In the genomic region with DNA sequence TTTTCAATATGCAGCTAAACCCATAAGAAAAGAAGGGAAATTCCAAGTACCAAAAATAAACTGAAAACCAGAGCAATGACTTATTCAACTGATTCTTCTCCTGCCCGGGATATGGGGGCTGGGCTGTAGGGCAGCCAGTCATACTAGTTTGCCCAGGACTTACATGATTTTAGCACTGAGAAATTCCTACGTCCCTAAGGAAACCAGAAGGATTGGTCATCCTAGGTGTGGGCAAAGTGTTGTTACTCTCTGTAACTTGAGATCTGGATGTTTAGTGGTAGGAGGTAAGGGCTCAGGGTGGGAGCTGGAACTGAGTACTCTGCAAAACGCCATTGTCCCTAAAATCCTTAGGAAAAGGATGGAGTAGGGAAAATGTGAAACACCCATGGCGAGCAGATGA, we compare ENCODE assay signal across 29 cellular contexts. TPM values are rescaled to one million over a fixed set of nuclear protein-coding genes. Genes with fewer than 3 reads are reported as not detected.
DNase-seq lines count a peak whose midpoint lies in the region; TF ChIP-seq lines count a peak whose summit lies in the region.
"Had no signal": no experiment of that assay in that cellular context is flagged by ENCODE, and none has a peak within 500 bp of the region (broad histone marks: within the 10 kb centered on the region; RNA-seq: fewer than 3 reads in every experiment).

No MANE protein-coding gene starts in this region.

- no peak overlapping the region for H2AK5ac ChIP-seq in H9 (ENCODE audit: insufficient read length, low read length)

- no peak overlapping the region for H3K56ac ChIP-seq in H9 (ENCODE audit: insufficient read length, low read depth, low read length)

- no peak overlapping the region for H3K23ac ChIP-seq in H9 (ENCODE audit: insufficient read length, low read depth, low read length)

- H2AFZ ChIP-seq in H9 (ENCODE audit: low read length) = no peak overlapping the region
- H2AFZ ChIP-seq: hepatocyte had no signal

- no peak overlapping the region for H2BK12ac ChIP-seq in H9 (ENCODE audit: insufficient read length, low read depth, low read length)

- no peak overlapping the region for H2BK5ac ChIP-seq in H9 (ENCODE audit: insufficient read length, low read length)

- H2BK15ac ChIP-seq in H9 (ENCODE audit: low read depth, low read length) = no peak overlapping the region

- H3K9me3 Mint-ChIP-seq in H9 = peaks cover 11% of the 10 kb centered on the region in 2 experiments

- H3T11ph ChIP-seq in H9 (ENCODE audit: low read length) = no peak overlapping the region

- H3K9me3 ChIP-seq in H9 (ENCODE audit: control insufficient read depth, low read depth, low read length) = no peaks in the 10 kb centered on the region
- H3K9me3 ChIP-seq: pancreas, right lobe of liver, SJSA1, uterus had no signal

- peaks cover 2 to 14% (median 11%) of the 10 kb centered on the region in 3 experiments; a peak in 5 of 7 replicates for H3K36me3 Mint-ChIP-seq in H9 (ENCODE audit: insufficient read depth in 1 of 3, low read depth in 3 of 3)
- H3K36me3 Mint-ChIP-seq: IgD-negative memory B cell; naive thymus-derived CD4-positive, alpha-beta T cell had no signal

- H3K4me1 ChIP-seq in H9 (ENCODE audit: insufficient read depth, low read length) = peaks cover 2% of the 10 kb centered on the region; the same call in 1 of the 2 replicates
- H3K4me1 ChIP-seq: pancreas, right lobe of liver, SJSA1, uterus had no signal

- no peaks in the 10 kb centered on the region for H3K79me2 ChIP-seq in H9 (ENCODE audit: insufficient read depth, low read length)
- H3K79me2 ChIP-seq: hepatocyte had no signal

- no peak overlapping the region for H3K14ac ChIP-seq in H9 (ENCODE audit: insufficient read depth, low read length)

- no peak overlapping the region for H3K4me2 ChIP-seq in H9 (ENCODE audit: insufficient read depth, insufficient read length, low read length)
- H3K4me2 ChIP-seq: hepatocyte had no signal

- no peak overlapping the region for H3K4me3 Mint-ChIP-seq in H9
- H3K4me3 Mint-ChIP-seq: dendritic cell treated with granulocyte-macrophage colony-stimulating factor and Interleukin-4, amounts not matched to agents 40 ng/mL and 50 ng/mL, for 4 days; IgD-negative memory B cell; naive thymus-derived CD4-positive, alpha-beta T cell had no signal

- no peak overlapping the region for H3K4ac ChIP-seq in H9 (ENCODE audit: low read depth, low read length)

- no peaks in the 10 kb centered on the region for H4K20me1 ChIP-seq in H9 (ENCODE audit: control insufficient read depth, insufficient read depth, insufficient read length)

- no peak overlapping the region for H3K18ac ChIP-seq in H9 (ENCODE audit: insufficient read length, low read depth, low read length)

- H2BK120ac ChIP-seq in H9 (ENCODE audit: low read depth, low read length, poor library complexity, severe bottlenecking) = no peak overlapping the region

- no peaks in the 10 kb centered on the region for H3K27me3 Mint-ChIP-seq in H9 (ENCODE audit: low read depth)

- DNase-seq in AG20443 (ENCODE audit: low spot score) (peak; percentile 16), H9 (no peak), astrocyte of the hippocampus (ENCODE audit: low read depth, low spot score) (peak; percentile 42), kidney tubule cell (ENCODE audit: low spot score) (peak; percentile 56), GOT3 (lab: John Stamatoyannopoulos, UW) (no peak), NK-92 (lab: John Stamatoyannopoulos, UW; ENCODE audit: unreplicated experiment) (no peak), caudate nucleus (lab: John Stamatoyannopoulos, UW) (no peak), NCI-H1092 treated with DMSO at 0.1 percent for 48 hours (lab: John Stamatoyannopoulos, UW) (no peak)
- DNase-seq: activated CD4-positive, alpha-beta T cell treated with anti-CD3 and anti-CD28 coated beads, Interleukin-2, amount 50 U/mL, for 1 hour; activated CD8-positive, alpha-beta memory T cell treated with anti-CD3 and anti-CD28 coated beads, Interleukin-2, amount 50 U/mL, for 48 hours; GDM1; MM.1S; naive thymus-derived CD4-positive, alpha-beta T cell; NCI-H146; NCI-H748 treated with DMSO at 0.1 percent for 48 hours; pancreas; right lobe of liver; stimulated activated CD4-positive, alpha-beta T cell treated with anti-CD3 and anti-CD28 coated beads, Interleukin-15, amount 100 ng/mL, for 24 hours; substantia nigra; T-helper 2 cell; uterus had no signal

- H3K79me1 ChIP-seq in H9 (ENCODE audit: insufficient read depth, low read depth, low read length, poor library complexity, severe bottlenecking) = no peaks in the 10 kb centered on the region

- no CpG with 5 or more reads among the region's 4 CpGs for WGBS in H9 (ENCODE audit: extremely low coverage, insufficient read length, low lambda C conversion rate)

- no peak overlapping the region for H4K5ac ChIP-seq in H9 (ENCODE audit: insufficient read length, low read depth, low read length)

- H2BK20ac ChIP-seq in H9 (ENCODE audit: low read depth, low read length, poor library complexity, severe bottlenecking) = no peak overlapping the region

- H3K23me2 ChIP-seq in H9 (ENCODE audit: insufficient read length, low read depth, low read length, poor library complexity, severe bottlenecking) = no peaks in the 10 kb centered on the region

- peak overlapping the region in 2 of 3 experiments; percentile 46 to 70; a peak in 4 of 7 replicates for H3K27ac Mint-ChIP-seq in H9
- H3K27ac Mint-ChIP-seq: dendritic cell treated with granulocyte-macrophage colony-stimulating factor and Interleukin-4, amounts not matched to agents 40 ng/mL and 50 ng/mL, for 4 days; IgD-negative memory B cell; naive thymus-derived CD4-positive, alpha-beta T cell had no signal

- no peak for TF ChIP-seq CTCF in H9 (conservative IDR thresholded peaks at IDR 0.05)

- no peak overlapping the region for H4K8ac ChIP-seq in H9 (replicated peaks; ENCODE audit: insufficient read length, low read depth, low read length)

- peaks cover 55 to 63% of the 10 kb centered on the region in 2 experiments for H3K4me1 Mint-ChIP-seq in H9
- H3K4me1 Mint-ChIP-seq: IgD-negative memory B cell; naive thymus-derived CD4-positive, alpha-beta T cell had no signal

- H3K9ac ChIP-seq in H9 (ENCODE audit: extremely low read depth, insufficient read length, low read length) = no peak overlapping the region

- H3K27ac ChIP-seq in H9 (ENCODE audit: insufficient read length, low read depth, low read length) = no peak overlapping the region
- no peak overlapping the region for H3K27ac ChIP-seq in caudate nucleus (ENCODE audit: low read depth, low read length)
- H3K27ac ChIP-seq: hepatocyte, pancreas, right lobe of liver, SJSA1, uterus, VCaP had no signal

- no peaks in the 10 kb centered on the region for H3K27me3 ChIP-seq in H9 (ENCODE audit: insufficient read depth, low read length)
- H3K27me3 ChIP-seq: hepatocyte, pancreas, right lobe of liver, SJSA1, uterus had no signal

- H4K91ac ChIP-seq in H9 (ENCODE audit: insufficient read length, low read depth, low read length) = no peak overlapping the region

RNA-seq across cellular contexts. Expression of gene DAZL, which starts 1.2 kb away (rescaled TPM):
- 21.2 and 21.7 TPM in 2 replicates for total RNA-seq in H9 (2021)
- total RNA-seq: fibroblast of villous mesenchyme; kidney epithelial cell; mesenteric fat pad; naive thymus-derived CD4-positive, alpha-beta T cell; pancreas; right lobe of liver; SJSA1 had no signal

Comparison
In these comparisons a context has a peak if more than half of its experiments do, and no peak if none do; other contexts are left out.
1. DNase-seq: peak in AG20443 (single experiment), astrocyte of the hippocampus (single experiment) and kidney tubule cell (single experiment); none in H9 (single experiment), GOT3 (single experiment), NK-92 (single experiment), caudate nucleus (0 of 61) and NCI-H1092 treated with DMSO at 0.1 percent for 48 hours (single experiment).